In the genomic region with DNA sequence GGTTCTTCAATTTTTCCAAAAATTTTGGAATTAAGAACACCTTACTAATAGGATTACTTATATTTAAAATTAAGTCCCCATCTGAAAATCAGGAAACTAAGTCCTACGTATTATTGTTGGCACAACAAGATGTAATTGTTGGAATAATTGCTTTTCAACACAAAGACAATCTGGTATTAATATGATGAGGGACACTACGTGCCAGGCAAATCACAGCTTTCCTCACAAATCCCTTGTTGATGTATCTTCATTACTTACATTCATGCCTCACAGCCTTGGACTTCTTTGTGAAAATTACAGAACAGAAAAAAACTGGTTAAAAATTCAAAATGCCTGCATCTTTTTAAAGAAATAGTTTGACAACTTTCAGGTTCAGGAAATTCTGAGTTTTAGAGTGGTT, we compare ENCODE assay signal across 13 cellular contexts.
"Had no signal": no experiment of that assay in that cellular context is flagged by ENCODE, and none has a peak within 500 bp of the region (broad histone marks: within the 10 kb centered on the region; RNA-seq: fewer than 3 reads in every experiment).

No MANE protein-coding gene starts in this region.

- H3K4me3 Mint-ChIP-seq: activated CD4-positive, alpha-beta memory T cell treated with anti-CD3 and anti-CD28 coated beads for 36 hours; activated naive CD8-positive, alpha-beta T cell; activated T-cell treated with anti-CD3 and anti-CD28 coated beads, Interleukin-2, amount 50 U/mL, for 4 hours; immature natural killer cell; natural killer cell; stimulated activated naive CD8-positive, alpha-beta T cell treated with anti-CD3 and anti-CD28 coated beads, Interleukin-15, amount 100 ng/mL, for 72 hours had no signal

- H3K4me1 Mint-ChIP-seq: immature natural killer cell, natural killer cell had no signal

- DNase-seq: activated CD4-positive, alpha-beta memory T cell treated with anti-CD3 and anti-CD28 coated beads for 36 hours; activated gamma-delta T cell; activated T-cell treated with anti-CD3 and anti-CD28 coated beads, Interleukin-2, amount 50 U/mL, for 4 hours; effector memory CD4-positive, alpha-beta T cell; immature natural killer cell; left colon; natural killer cell; stimulated activated CD4-positive, alpha-beta T cell treated with anti-CD3 and anti-CD28 coated beads, Interleukin-15, amount 100 ng/mL, for 24 hours; stimulated activated CD4-positive, alpha-beta T cell treated with anti-CD3 and anti-CD28 coated beads, Interleukin-4, amount 100 ng/mL, for 24 hours; stimulated activated naive CD8-positive, alpha-beta T cell treated with anti-CD3 and anti-CD28 coated beads, Interleukin-15, amount 100 ng/mL, for 72 hours; T-helper 9 cell; uterus had no signal

- ATAC-seq: activated T-cell treated with anti-CD3 and anti-CD28 coated beads, Interleukin-2, amount 50 U/mL, for 4 hours; left colon; natural killer cell; stimulated activated naive CD8-positive, alpha-beta T cell treated with anti-CD3 and anti-CD28 coated beads, Interleukin-15, amount 100 ng/mL, for 72 hours had no signal

- H3K36me3 Mint-ChIP-seq: activated CD4-positive, alpha-beta memory T cell treated with anti-CD3 and anti-CD28 coated beads for 36 hours; immature natural killer cell; natural killer cell had no signal

- H3K27me3 Mint-ChIP-seq: activated naive CD8-positive, alpha-beta T cell had no signal

- H3K27ac Mint-ChIP-seq: activated CD4-positive, alpha-beta memory T cell treated with anti-CD3 and anti-CD28 coated beads for 36 hours; activated naive CD8-positive, alpha-beta T cell; immature natural killer cell; natural killer cell; stimulated activated naive CD8-positive, alpha-beta T cell treated with anti-CD3 and anti-CD28 coated beads, Interleukin-15, amount 100 ng/mL, for 72 hours had no signal

- H3K9me3 Mint-ChIP-seq: activated CD4-positive, alpha-beta memory T cell treated with anti-CD3 and anti-CD28 coated beads for 36 hours; activated T-cell treated with anti-CD3 and anti-CD28 coated beads, Interleukin-2, amount 50 U/mL, for 4 hours; immature natural killer cell; natural killer cell; stimulated activated naive CD8-positive, alpha-beta T cell treated with anti-CD3 and anti-CD28 coated beads, Interleukin-15, amount 100 ng/mL, for 72 hours had no signal
